ENCODE assay signal across 8 cellular contexts in the genomic region with DNA sequence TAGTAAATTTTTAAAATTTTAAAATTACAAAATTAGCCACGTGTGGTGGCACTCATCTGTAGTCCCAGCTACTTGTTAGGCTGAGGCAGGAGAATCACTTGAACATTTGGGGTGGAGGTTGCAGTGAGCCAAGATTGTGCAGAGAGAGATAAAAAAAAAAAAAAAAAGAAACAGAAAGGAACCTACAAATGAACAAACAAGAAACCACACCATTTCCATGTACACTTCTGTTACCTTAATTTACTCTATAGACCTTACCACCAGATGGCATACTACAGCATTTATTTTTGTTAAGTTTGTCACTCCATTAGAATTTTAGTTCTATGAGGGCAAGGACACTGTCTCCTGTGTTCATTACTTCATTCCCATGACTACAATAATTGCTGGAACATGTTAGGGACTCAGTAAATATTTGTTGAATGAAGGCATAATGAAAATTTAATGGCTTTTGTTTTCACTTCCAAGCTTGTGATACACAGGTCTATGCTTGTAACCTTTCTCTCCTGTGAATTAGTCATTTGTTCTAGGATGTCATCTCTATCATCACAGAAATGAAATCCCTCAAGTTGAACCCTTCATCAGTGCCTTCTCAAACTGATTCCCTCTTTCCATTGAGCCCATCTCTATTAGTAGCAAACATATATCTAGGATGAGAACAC.
DNase-seq lines count a peak whose midpoint lies in the region; ATAC-seq and TF ChIP-seq lines count a peak whose summit lies in the region.

No MANE protein-coding gene starts in this region.

- H3K27ac Mint-ChIP-seq in MCF 10A (ENCODE audit: low read depth, unreplicated experiment), result no peak overlapping the region
- H3K27ac Mint-ChIP-seq in activated naive CD4-positive, alpha-beta T cell treated with anti-CD3 and anti-CD28 coated beads, Interleukin-2, amount 50 U/mL, for 72 hours, result peak overlapping the region; percentile 5 to 43

- no peak overlapping the region for H3K4me3 Mint-ChIP-seq in MCF 10A (ENCODE audit: unreplicated experiment)

- H3K27ac ChIP-seq in breast epithelium, result no peak overlapping the region

- peak; percentile 49 for ATAC-seq in HG03469 (IDR thresholded peaks at IDR 0.05; ENCODE audit: unreplicated experiment)
- peak; percentile 34 to 71 for ATAC-seq in activated naive CD4-positive, alpha-beta T cell treated with anti-CD3 and anti-CD28 coated beads, Interleukin-2, amount 50 U/mL, for 72 hours
- no peak for ATAC-seq in GM19467 (IDR thresholded peaks at IDR 0.05; ENCODE audit: unreplicated experiment)
- no peak for ATAC-seq in GM21737 (IDR thresholded peaks at IDR 0.05; ENCODE audit: unreplicated experiment)

- DNase-seq in MCF 10A (ENCODE audit: unreplicated experiment), result peak; percentile 9
- no peak for DNase-seq in breast epithelium (ENCODE audit: low spot score in 2 of 2)
- DNase-seq in activated naive CD4-positive, alpha-beta T cell treated with anti-CD3 and anti-CD28 coated beads, Interleukin-2, amount 50 U/mL, for 72 hours (ENCODE audit: low spot score in 2 of 2), result no peak
- peak; percentile 0 to 18 for DNase-seq in lung microvascular endothelial cell (ENCODE audit: low read depth in 2 of 2)
- no peak for DNase-seq in hepatic stellate cell (ENCODE audit: low spot score)

- H3K36me3 Mint-ChIP-seq in MCF 10A (ENCODE audit: insufficient read depth, unreplicated experiment), result no peaks in the 10 kb centered on the region
- peaks cover 30 to 66% of the 10 kb centered on the region in 2 donors for H3K36me3 Mint-ChIP-seq in activated naive CD4-positive, alpha-beta T cell treated with anti-CD3 and anti-CD28 coated beads, Interleukin-2, amount 50 U/mL, for 72 hours

- H3K4me3 ChIP-seq in breast epithelium, result no peak overlapping the region

- no peaks in the 10 kb centered on the region for H3K4me1 ChIP-seq in breast epithelium

- no peaks in the 10 kb centered on the region for H3K27me3 Mint-ChIP-seq in MCF 10A (ENCODE audit: insufficient read depth, unreplicated experiment)

- BruUV-seq in MCF 10A (replicated peaks; lab: Mats Ljungman, UMichigan), result no TSS peak

- POLR2A ChIA-PET in MCF 10A (lab: Yijun Ruan, JAX), result interaction anchor here (1.9 kb wide), 1 partner anchor 54 kb away, joined by 5 read pairs; no protein-coding TSS in a partner anchor

- intact Hi-C loops in MCF 10A (cut with micrococcal nuclease) (loop anchor here (1.0 to 2.0 kb wide), 2 partner anchors 42 to 54 kb away; no protein-coding TSS in a partner anchor), breast epithelium (cut with DNase I; ENCODE audit: low total_unique reads) (no loop called here)

- H3K9me3 Mint-ChIP-seq in MCF 10A (ENCODE audit: unreplicated experiment), result no peaks in the 10 kb centered on the region
- H3K9me3 Mint-ChIP-seq in activated naive CD4-positive, alpha-beta T cell treated with anti-CD3 and anti-CD28 coated beads, Interleukin-2, amount 50 U/mL, for 72 hours, result peaks cover 0 to 5% of the 10 kb centered on the region in 2 donors

- CTCF ChIA-PET in MCF 10A (lab: Yijun Ruan, JAX), result interaction anchor here (0.6 to 5.0 kb wide), 20 partner anchors 8 to 1272 kb away, joined by 3 to 50 read pairs (median 4); no protein-coding TSS in a partner anchor

- no peak for TF ChIP-seq POLR2A in breast epithelium (IDR thresholded peaks at IDR 0.05)

- no peaks in the 10 kb centered on the region for H3K9me3 ChIP-seq in breast epithelium

- H3K27me3 ChIP-seq in breast epithelium, result no peaks in the 10 kb centered on the region

- no peaks in the 10 kb centered on the region for H3K36me3 ChIP-seq in breast epithelium

- TF ChIP-seq CTCF in MCF 10A (IDR thresholded peaks at IDR 0.05; ENCODE audit: unreplicated experiment), result peak; percentile 43
- TF ChIP-seq CTCF in breast epithelium (IDR thresholded peaks at IDR 0.05), result peak in 1 of 3 donors; percentile 12

- H3K4me1 Mint-ChIP-seq in MCF 10A (ENCODE audit: insufficient read depth, unreplicated experiment), result peaks cover 5% of the 10 kb centered on the region

Comparison
In these comparisons a context has a peak if more than half of its experiments do, and no peak if none do; other contexts are left out.
1. DNase-seq: peak in MCF 10A (single experiment) and lung microvascular endothelial cell (2 of 2); none in breast epithelium (0 of 2), activated naive CD4-positive, alpha-beta T cell treated with anti-CD3 and anti-CD28 coated beads, Interleukin-2, amount 50 U/mL, for 72 hours (0 of 2) and hepatic stellate cell (single experiment).
2. ATAC-seq: peak in HG03469 (single experiment) and activated naive CD4-positive, alpha-beta T cell treated with anti-CD3 and anti-CD28 coated beads, Interleukin-2, amount 50 U/mL, for 72 hours (2 of 2); none in GM19467 (single experiment) and GM21737 (single experiment).